ENCODE assay signal across 15 cellular contexts in genomic region chr4:40438384-40439026, GRCh38.
"Had no signal": no experiment of that assay in that cellular context is flagged by ENCODE, and none has a peak within 500 bp of the region (broad histone marks: within the 10 kb centered on the region; RNA-seq: fewer than 3 reads in every experiment).

No MANE protein-coding gene starts in this region.

- H3K27ac Mint-ChIP-seq: activated T-cell treated with anti-CD3 and anti-CD28 coated beads, Interleukin-2, amount 50 U/mL, for 72 hours; progenitor cell of endocrine pancreas had no signal

- H3K36me3 ChIP-seq: left ventricle myocardium inferior, right atrium auricular region, SJCRH30, tibial nerve had no signal

- H3K27me3 ChIP-seq: right atrium auricular region, SJCRH30, tibial nerve had no signal

- ATAC-seq: activated T-cell treated with anti-CD3 and anti-CD28 coated beads, Interleukin-2, amount 50 U/mL, for 72 hours had no signal

- H3K9me3 Mint-ChIP-seq: activated T-cell treated with anti-CD3 and anti-CD28 coated beads, Interleukin-2, amount 50 U/mL, for 72 hours; nephron had no signal

- H3K4me3 Mint-ChIP-seq: nephron had no signal

- H3K27me3 Mint-ChIP-seq: progenitor cell of endocrine pancreas had no signal

- H3K4me3 ChIP-seq: left ventricle myocardium inferior, right atrium auricular region, SJCRH30, tibial nerve had no signal

- DNase-seq: activated CD4-positive, CD25-positive, alpha-beta regulatory T cell treated with anti-CD3 and anti-CD28 coated beads, Interleukin-2, amount 50 U/mL, for 72 hours; activated CD8-positive, alpha-beta memory T cell treated with anti-CD3 and anti-CD28 coated beads, Interleukin-2, amount 50 U/mL, for 48 hours; activated T-cell treated with anti-CD3 and anti-CD28 coated beads, Interleukin-2, amount 50 U/mL, for 72 hours; amniotic stem cell; left ventricle myocardium inferior; mesendoderm; occipital lobe; SJCRH30; stimulated activated CD4-positive, alpha-beta T cell treated with anti-CD3 and anti-CD28 coated beads, Interleukin-2, amount 100 ng/mL, for 48 hours; stimulated activated naive CD4-positive, alpha-beta T cell; T-helper 9 cell had no signal

- H3K27ac ChIP-seq: left ventricle myocardium inferior, right atrium auricular region, SJCRH30, tibial nerve had no signal

- H3K4me1 ChIP-seq: left ventricle myocardium inferior, right atrium auricular region, SJCRH30, tibial nerve had no signal

- H3K9me3 ChIP-seq: right atrium auricular region, SJCRH30 had no signal
